Comparison of ENCODE assay signal across 10 cellular contexts in genomic region chr10:104323085-104323484, GRCh38. TPM values are rescaled to one million over a fixed set of nuclear protein-coding genes. Genes with fewer than 3 reads are reported as not detected.
A peak's percentile ranks its signal among the peaks of the same experiment; 100 is the strongest.
DNase-seq lines count a peak whose midpoint lies in the region; ATAC-seq and TF ChIP-seq lines count a peak whose summit lies in the region.
"Had no signal": no experiment of that assay in that cellular context is flagged by ENCODE, and none has a peak within 500 bp of the region (broad histone marks: within the 10 kb centered on the region; RNA-seq: fewer than 3 reads in every experiment).

No MANE protein-coding gene starts in this region.

- H3K27me3 ChIP-seq in A673 (replicated peaks; ENCODE audit: insufficient read depth, low read depth, low read length, poor library complexity): no peaks in the 10 kb centered on the region
- no peaks in the 10 kb centered on the region for H3K27me3 ChIP-seq in H9 (ENCODE audit: insufficient read depth, low read length)
- no peaks in the 10 kb centered on the region for H3K27me3 ChIP-seq in mammary epithelial cell (ENCODE audit: insufficient read depth, low read length)
- H3K27me3 ChIP-seq: pancreas had no signal

- H2BK20ac ChIP-seq in H9 (ENCODE audit: low read depth, low read length, poor library complexity, severe bottlenecking): no peak overlapping the region

- BruUV-seq in A673 (replicated peaks; lab: Mats Ljungman, UMichigan) (no TSS peak), mammary epithelial cell (replicated peaks; lab: Mats Ljungman, UMichigan) (no TSS peak)

- H3K79me2 ChIP-seq in H9 (ENCODE audit: insufficient read depth, low read length) (peaks cover 25% of the 10 kb centered on the region; the same call in 1 of the 2 replicates), mammary epithelial cell (ENCODE audit: insufficient read depth, low read length) (peaks cover 91% of the 10 kb centered on the region)

- H3K14ac ChIP-seq in H9 (ENCODE audit: insufficient read depth, low read length): no peak overlapping the region

- H3K23me2 ChIP-seq in H9 (ENCODE audit: insufficient read length, low read depth, low read length, poor library complexity, severe bottlenecking): peaks cover 1% of the 10 kb centered on the region

- in situ Hi-C loops in mammary epithelial cell (cut with MboI; ENCODE audit: low sequenced_read_pairs in 2 of 2): no loop called here

- no peak for ATAC-seq in naive B cell (ENCODE audit: low read depth in 2 of 2)

- H4K8ac ChIP-seq in H9 (replicated peaks; ENCODE audit: insufficient read length, low read depth, low read length): no peak overlapping the region

- no peaks in the 10 kb centered on the region for H3K9me3 ChIP-seq in A673 (ENCODE audit: low read depth, low read length, poor library complexity, severe bottlenecking)
- H3K9me3 ChIP-seq in H9 (ENCODE audit: control insufficient read depth, low read depth, low read length): no peaks in the 10 kb centered on the region
- no peaks in the 10 kb centered on the region for H3K9me3 ChIP-seq in mammary epithelial cell (replicated peaks; ENCODE audit: insufficient read depth, low read length)
- H3K9me3 ChIP-seq: pancreas had no signal

- H3K4me1 Mint-ChIP-seq in H9: peaks cover 78 to 79% of the 10 kb centered on the region in 2 experiments
- peaks cover 88 to 99% (median 96%) of the 10 kb centered on the region in 3 donors for H3K4me1 Mint-ChIP-seq in naive B cell

- H3K4me2 ChIP-seq in H9 (ENCODE audit: insufficient read depth, insufficient read length, low read length) (no peak overlapping the region), mammary epithelial cell (ENCODE audit: insufficient read depth, low read depth, low read length) (peak overlapping the region; percentile 48)

- DNase-seq in A673 (ENCODE audit: low spot score): no peak
- peak; percentile 30 for DNase-seq in H9
- no peak for DNase-seq in mammary epithelial cell
- no peak for DNase-seq in naive B cell
- no peak for DNase-seq in cerebellum (ENCODE audit: low spot score)
- no peak for DNase-seq in NCI-H2196 (lab: John Stamatoyannopoulos, UW; ENCODE audit: unreplicated experiment)
- no peak for DNase-seq in stimulated activated CD4-positive, alpha-beta T cell treated with anti-CD3 and anti-CD28 coated beads, Interleukin-4, amount 100 ng/mL, for 1 hour
- no peak for DNase-seq in NCI-H2081 treated with DMSO at 0.1 percent for 48 hours (lab: John Stamatoyannopoulos, UW)
- DNase-seq: effector CD4-positive, alpha-beta T cell had no signal

- H3K27me3 Mint-ChIP-seq in H9 (ENCODE audit: low read depth) (no peaks in the 10 kb centered on the region), naive B cell (no peaks in the 10 kb centered on the region)

- no peak overlapping the region for H3K18ac ChIP-seq in H9 (ENCODE audit: insufficient read length, low read depth, low read length)

- no peak overlapping the region for H3K4ac ChIP-seq in H9 (ENCODE audit: low read depth, low read length)

- H3K27ac ChIP-seq in A673 (ENCODE audit: low read depth, low read length, poor library complexity, severe bottlenecking) (peak overlapping the region; percentile 48), H9 (ENCODE audit: insufficient read length, low read depth, low read length) (no peak overlapping the region), mammary epithelial cell (ENCODE audit: insufficient read depth, low read depth, low read length) (peak overlapping the region; percentile 97)
- H3K27ac ChIP-seq: pancreas had no signal

- H2BK120ac ChIP-seq in H9 (ENCODE audit: low read depth, low read length, poor library complexity, severe bottlenecking): no peak overlapping the region

- CTCF ChIA-PET in A673 (lab: Charles Lee): no interaction called here
- CTCF ChIA-PET in mammary epithelial cell (lab: Charles Lee; ENCODE audit: low non-redundant PET): no interaction called here

- H3K4me3 Mint-ChIP-seq in H9 (no peak overlapping the region; a peak in 1 of 5 replicates), naive B cell (peak overlapping the region in 6 of 8 donors; percentile 56 to 83 (median 75))

- H3K23ac ChIP-seq in H9 (ENCODE audit: insufficient read length, low read depth, low read length): no peak overlapping the region

- H4K5ac ChIP-seq in H9 (ENCODE audit: insufficient read length, low read depth, low read length): no peak overlapping the region

- WGBS in H9 (ENCODE audit: extremely low coverage, insufficient read length, low lambda C conversion rate): no CpG with 5 or more reads among the region's 1 CpG
- 90% methylated on average over 1 of the region's 1 CpG for WGBS in mammary epithelial cell (ENCODE audit: low coverage, missing lambda C conversion rate)

- dilution Hi-C loops in mammary epithelial cell (cut with HindIII; ENCODE audit: low sequenced_read_pairs): no loop called here

- H3K79me1 ChIP-seq in H9 (ENCODE audit: insufficient read depth, low read depth, low read length, poor library complexity, severe bottlenecking): no peaks in the 10 kb centered on the region

- H3K36me3 Mint-ChIP-seq in H9 (ENCODE audit: insufficient read depth in 1 of 3, low read depth in 3 of 3): peaks cover 18 to 24% (median 22%) of the 10 kb centered on the region in 3 experiments
- H3K36me3 Mint-ChIP-seq in naive B cell: no peaks in the 10 kb centered on the region

- H2BK15ac ChIP-seq in H9 (ENCODE audit: low read depth, low read length): no peak overlapping the region

- H3K36me3 ChIP-seq in A673 (ENCODE audit: insufficient read depth, low read length, poor library complexity, severe bottlenecking) (no peaks in the 10 kb centered on the region), mammary epithelial cell (ENCODE audit: insufficient read depth, low read length) (peaks cover 5% of the 10 kb centered on the region)
- H3K36me3 ChIP-seq: pancreas had no signal

- peaks cover 52% of the 10 kb centered on the region for H3K4me1 ChIP-seq in A673 (ENCODE audit: insufficient read depth, low read length, poor library complexity, severe bottlenecking)
- H3K4me1 ChIP-seq in H9 (ENCODE audit: insufficient read depth, low read length): peaks cover 19% of the 10 kb centered on the region
- peaks cover 79% of the 10 kb centered on the region for H3K4me1 ChIP-seq in mammary epithelial cell (ENCODE audit: insufficient read depth, low read length)

- H4K20me1 ChIP-seq in H9 (ENCODE audit: control insufficient read depth, insufficient read depth, insufficient read length): no peaks in the 10 kb centered on the region
- no peaks in the 10 kb centered on the region for H4K20me1 ChIP-seq in mammary epithelial cell (ENCODE audit: insufficient read depth, low read length)

- H3K9ac ChIP-seq in H9 (ENCODE audit: extremely low read depth, insufficient read length, low read length) (no peak overlapping the region), mammary epithelial cell (ENCODE audit: insufficient read depth, low read length) (peak overlapping the region; percentile 69)

- no peak overlapping the region for H2AK5ac ChIP-seq in H9 (ENCODE audit: insufficient read length, low read length)

- intact Hi-C loops in A673 (cut with micrococcal nuclease; ENCODE audit: unreplicated experiment) (no loop called here), mammary epithelial cell (cut with micrococcal nuclease) (loop anchor here (2.0 kb wide), 2 partner anchors 16 to 18 kb away; partner anchors contain the start of gene ITPRIP)

- no peak overlapping the region for H2AFZ ChIP-seq in H9 (ENCODE audit: low read length)
- no peak overlapping the region for H2AFZ ChIP-seq in mammary epithelial cell (ENCODE audit: low read depth, low read length)

- H3T11ph ChIP-seq in H9 (ENCODE audit: low read length): no peak overlapping the region

- TF ChIP-seq CTCF in A673 (conservative IDR thresholded peaks at IDR 0.05; ENCODE audit: low read depth, low read length) (no peak), H9 (conservative IDR thresholded peaks at IDR 0.05) (no peak), mammary epithelial cell (conservative IDR thresholded peaks at IDR 0.05 in 1 of 2, IDR thresholded peaks at IDR 0.05 in 1 of 2; ENCODE audit: extremely low read depth in 1 of 2, insufficient read depth in 1 of 2, low read depth in 1 of 2, low read length in 2 of 2) (no peak)

- no peak overlapping the region for H2BK5ac ChIP-seq in H9 (ENCODE audit: insufficient read length, low read length)

- no peak overlapping the region for H4K91ac ChIP-seq in H9 (ENCODE audit: insufficient read length, low read depth, low read length)

- H3K4me3 ChIP-seq in A673 (ENCODE audit: low read depth, low read length, poor library complexity, severe bottlenecking) (no peak overlapping the region), mammary epithelial cell (replicated peaks in 1 of 3; ENCODE audit: insufficient read depth in 1 of 3, low read depth in 2 of 3, low read length in 3 of 3) (no peak overlapping the region)
- H3K4me3 ChIP-seq: pancreas had no signal

- no peak overlapping the region for H2BK12ac ChIP-seq in H9 (ENCODE audit: insufficient read length, low read depth, low read length)

- H3K27ac Mint-ChIP-seq in H9 (peak overlapping the region; percentile 55 to 83 (median 78); a peak in 4 of 7 replicates), naive B cell (peak overlapping the region in 5 of 6 donors; percentile 31 to 86 (median 49))

- H3K9me3 Mint-ChIP-seq in H9 (no peaks in the 10 kb centered on the region), naive B cell (no peaks in the 10 kb centered on the region)

- POLR2A ChIA-PET in A673 (lab: Charles Lee; ENCODE audit: low non-redundant PET): no interaction called here

- no peak overlapping the region for H3K56ac ChIP-seq in H9 (ENCODE audit: insufficient read length, low read depth, low read length)

RNA-seq across cellular contexts. Expression of gene ITPRIP, which starts 15.2 kb away (rescaled TPM):
- 23.1 and 24.8 TPM in 2 replicates for total RNA-seq in A673 (2021)
- total RNA-seq in H9 (2021): 22.2 and 22.5 TPM in 2 replicates
- total RNA-seq in mammary epithelial cell: 10 to 100 TPM; 21.5 to 37.2 TPM
- polyA plus RNA-seq in mammary epithelial cell: 14.4 TPM
- 24.0 TPM for polyA minus RNA-seq in mammary epithelial cell
- 10 to 100 TPM; 16.5 to 34.4 (median 19.6) TPM for polyA plus RNA-seq in naive B cell (ENCODE audit: low read depth in 6 of 6)
- total RNA-seq in cerebellum: 4.3 TPM

RNA-seq across cellular contexts. Expression of gene CFAP58, which starts 30.5 kb away (rescaled TPM):
- 0.17 and 0.52 TPM in 2 replicates for total RNA-seq in A673 (2021)
- total RNA-seq in H9 (2021): 0.63 and 0.88 TPM in 2 replicates
- total RNA-seq in mammary epithelial cell: 1 to 10 TPM in 1 of 2 donors, under 1 TPM in 1; 0.17 to 1.0 TPM
- 0.23 TPM for polyA plus RNA-seq in mammary epithelial cell
- not detected for polyA minus RNA-seq in mammary epithelial cell
- polyA plus RNA-seq in naive B cell (ENCODE audit: low read depth in 6 of 6): not detected
- 0.45 TPM for total RNA-seq in cerebellum

RNA-seq across cellular contexts. Expression of gene GSTO2, which starts 54.1 kb away (rescaled TPM):
- total RNA-seq in A673 (2021): 0.26 and 1.4 TPM in 2 replicates
- total RNA-seq in H9 (2021): 12.0 and 14.5 TPM in 2 replicates
- total RNA-seq in mammary epithelial cell: 10 to 100 TPM; 16.2 to 26.8 TPM
- polyA plus RNA-seq in mammary epithelial cell: 43.3 TPM
- polyA minus RNA-seq in mammary epithelial cell: 56.6 TPM
- polyA plus RNA-seq in naive B cell (ENCODE audit: low read depth in 6 of 6): under 1 TPM in 5 of 6 donors, not detected in 1; 0.21 to 0.78 (median 0.49) TPM
- total RNA-seq in cerebellum: 2.2 TPM

Comparison
In these comparisons a context has a peak if more than half of its experiments do, and no peak if none do; other contexts are left out.
1. H3K4me3 Mint-ChIP-seq: peak in naive B cell (6 of 8); none in H9 (0 of 2).